Comparison of ENCODE assay signal across 1 cellular context in genomic region chr2:191109888-191110287, GRCh38.
TF ChIP-seq lines count a peak whose summit lies in the region.

No MANE protein-coding gene starts in this region.

TF ChIP-seq in GM12878, 131 proteins besides CTCF, POLR2A, EP300 and RAD21 (continued from another document):
- TF ChIP-seq RELB (IDR thresholded peaks at IDR 0.05; ENCODE audit: low read depth), result 0 out of 2 replicates have a peak, but pooled peaks have one; percentile 27
- no peak for TF ChIP-seq TARDBP (IDR thresholded peaks at IDR 0.05; ENCODE audit: borderline replicate concordance)
- TF ChIP-seq POU2F2 (IDR thresholded peaks at IDR 0.05; ENCODE audit: borderline replicate concordance, low read depth, low read length), result peak; percentile 97; the same call in 2 of the 3 replicates
- TF ChIP-seq IKZF1 (conservative IDR thresholded peaks at IDR 0.05), result peak; percentile 49
- peak; percentile 55; the same call in 1 of the 2 replicates for TF ChIP-seq MTA2 (IDR thresholded peaks at IDR 0.05; ENCODE audit: low read depth)
- TF ChIP-seq, protein P1, sequence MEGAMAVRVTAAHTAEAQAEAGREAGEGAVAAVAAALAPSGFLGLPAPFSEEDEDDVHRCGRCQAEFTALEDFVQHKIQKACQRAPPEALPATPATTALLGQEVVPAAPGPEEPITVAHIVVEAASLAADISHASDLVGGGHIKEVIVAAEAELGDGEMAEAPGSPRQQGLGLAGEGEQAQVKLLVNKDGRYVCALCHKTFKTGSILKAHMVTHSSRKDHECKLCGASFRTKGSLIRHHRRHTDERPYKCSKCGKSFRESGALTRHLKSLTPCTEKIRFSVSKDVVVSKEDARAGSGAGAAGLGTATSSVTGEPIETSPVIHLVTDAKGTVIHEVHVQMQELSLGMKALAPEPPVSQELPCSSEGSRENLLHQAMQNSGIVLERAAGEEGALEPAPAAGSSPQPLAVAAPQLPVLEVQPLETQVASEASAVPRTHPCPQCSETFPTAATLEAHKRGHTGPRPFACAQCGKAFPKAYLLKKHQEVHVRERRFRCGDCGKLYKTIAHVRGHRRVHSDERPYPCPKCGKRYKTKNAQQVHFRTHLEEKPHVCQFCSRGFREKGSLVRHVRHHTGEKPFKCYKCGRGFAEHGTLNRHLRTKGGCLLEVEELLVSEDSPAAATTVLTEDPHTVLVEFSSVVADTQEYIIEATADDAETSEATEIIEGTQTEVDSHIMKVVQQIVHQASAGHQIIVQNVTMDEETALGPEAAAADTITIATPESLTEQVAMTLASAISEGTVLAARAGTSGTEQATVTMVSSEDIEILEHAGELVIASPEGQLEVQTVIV (IDR thresholded peaks at IDR 0.05; ENCODE audit: borderline replicate concordance, partially characterized antibody), result no peak
- TF ChIP-seq, protein P2, sequence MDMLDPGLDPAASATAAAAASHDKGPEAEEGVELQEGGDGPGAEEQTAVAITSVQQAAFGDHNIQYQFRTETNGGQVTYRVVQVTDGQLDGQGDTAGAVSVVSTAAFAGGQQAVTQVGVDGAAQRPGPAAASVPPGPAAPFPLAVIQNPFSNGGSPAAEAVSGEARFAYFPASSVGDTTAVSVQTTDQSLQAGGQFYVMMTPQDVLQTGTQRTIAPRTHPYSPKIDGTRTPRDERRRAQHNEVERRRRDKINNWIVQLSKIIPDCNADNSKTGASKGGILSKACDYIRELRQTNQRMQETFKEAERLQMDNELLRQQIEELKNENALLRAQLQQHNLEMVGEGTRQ (IDR thresholded peaks at IDR 0.05; ENCODE audit: borderline replicate concordance, low read depth, low read length), result no peak
- TF ChIP-seq ZBTB4 (CRISPR knock-in tag; IDR thresholded peaks at IDR 0.05), result no peak
- peak; percentile 66 for TF ChIP-seq BCL11A (IDR thresholded peaks at IDR 0.05; ENCODE audit: low read depth, low read length)
- TF ChIP-seq EZH2 (IDR thresholded peaks at IDR 0.05; ENCODE audit: borderline replicate concordance, control insufficient read depth, low read depth, low read length), result no peak
- TF ChIP-seq JUNB (IDR thresholded peaks at IDR 0.05), result peak; percentile 42; the same call in 1 of the 2 replicates
- 0 out of 2 replicates have a peak, but pooled peaks have one; percentile 27 for TF ChIP-seq IRF4 (IDR thresholded peaks at IDR 0.05; ENCODE audit: low read depth, low read length)
- TF ChIP-seq SMAD1 (IDR thresholded peaks at IDR 0.05; ENCODE audit: low read depth, partially characterized antibody), result no peak
- no peak for TF ChIP-seq RFX5 (IDR thresholded peaks at IDR 0.05; ENCODE audit: low read depth, low read length)
- peak; percentile 86 for TF ChIP-seq RUNX3 (IDR thresholded peaks at IDR 0.05; ENCODE audit: low read length)
- TF ChIP-seq IKZF2 (IDR thresholded peaks at IDR 0.05), result peak in 1 of 2 experiments; percentile 33; a peak in 1 of 4 replicates
- TF ChIP-seq CREM (IDR thresholded peaks at IDR 0.05; ENCODE audit: low read depth), result peak; percentile 44; the same call in 1 of the 2 replicates
- no peak for TF ChIP-seq SP1 (IDR thresholded peaks at IDR 0.05; ENCODE audit: low read depth, low read length)
- TF ChIP-seq EED (IDR thresholded peaks at IDR 0.05; ENCODE audit: low read depth), result peak; percentile 70
- TF ChIP-seq JUND (IDR thresholded peaks at IDR 0.05; ENCODE audit: low read depth, low read length), result no peak
- TF ChIP-seq CBFB (IDR thresholded peaks at IDR 0.05; ENCODE audit: low read depth), result peak; percentile 62; the same call in 1 of the 2 replicates
TF ChIP-seq in GM12878: peak in this region for 14.
